Comparison of ENCODE assay signal across 1 cellular context in genomic region chr22:46035742-46036557, GRCh38.
TF ChIP-seq lines count a peak whose summit lies in the region.

No MANE protein-coding gene starts in this region.

TF ChIP-seq in K562, 482 proteins besides CTCF, POLR2A, EP300 and RAD21 (continued from another document and continues in another):
- TF ChIP-seq CHD7 (IDR thresholded peaks at IDR 0.05; ENCODE audit: low read depth, low read length) (no peak), ATF7 (IDR thresholded peaks at IDR 0.05) (peak; percentile 49; the same call in 1 of the 2 replicates), RBFOX2 (IDR thresholded peaks at IDR 0.05; ENCODE audit: low read depth, low read length) (peak; percentile 90), E2F8 (IDR thresholded peaks at IDR 0.05; ENCODE audit: low read depth, partially characterized antibody) (peak; percentile 62), RBM14 (IDR thresholded peaks at IDR 0.05; ENCODE audit: borderline replicate concordance, insufficient read depth, low read depth, low read length) (no peak), SUPT5H (IDR thresholded peaks at IDR 0.05) (peak; percentile 79), TAF15 (IDR thresholded peaks at IDR 0.05; ENCODE audit: low read depth, low read length) (no peak), PHF21A (IDR thresholded peaks at IDR 0.05; ENCODE audit: borderline replicate concordance, low read depth) (no peak), ZNF165 (CRISPR knock-in tag; IDR thresholded peaks at IDR 0.05; ENCODE audit: borderline replicate concordance) (no peak), GABPA (tag; conservative IDR thresholded peaks at IDR 0.05; ENCODE audit: low read depth) (peak; percentile 97), ZNF639 (CRISPR knock-in tag; conservative IDR thresholded peaks at IDR 0.05 in 1 of 2, IDR thresholded peaks at IDR 0.05 in 1 of 2) (peak in 1 of 2 experiments; percentile 62; a peak in 1 of 4 replicates), ZNF398 (CRISPR knock-in tag; IDR thresholded peaks at IDR 0.05) (no peak), ZNF324 (CRISPR knock-in tag; IDR thresholded peaks at IDR 0.05) (no peak), RBBP5 (IDR thresholded peaks at IDR 0.05; ENCODE audit: borderline replicate concordance, insufficient read depth, low read length, poor library complexity, severe bottlenecking) (no peak), SIRT6 (IDR thresholded peaks at IDR 0.05; ENCODE audit: low read depth, low read length) (no peak), SP2 (IDR thresholded peaks at IDR 0.05; ENCODE audit: extremely low read depth, low read depth, low read length, poor library complexity, severe bottlenecking) (peak; percentile 33), MYBL2 (IDR thresholded peaks at IDR 0.05; ENCODE audit: low read depth) (no peak), MYBL2 (CRISPR knock-in tag; IDR thresholded peaks at IDR 0.05; ENCODE audit: borderline replicate concordance) (no peak), ETV5 (CRISPR knock-in tag; IDR thresholded peaks at IDR 0.05; ENCODE audit: low read depth) (peak; percentile 88), ZBTB49 (CRISPR knock-in tag; IDR thresholded peaks at IDR 0.05; ENCODE audit: borderline replicate concordance) (no peak), ARNT (IDR thresholded peaks at IDR 0.05) (no peak), PCBP1 (IDR thresholded peaks at IDR 0.05; ENCODE audit: low read depth, low read length, poor library complexity, severe bottlenecking) (no peak), ZNF407 (IDR thresholded peaks at IDR 0.05; ENCODE audit: low read depth) (no peak), ARID2 (IDR thresholded peaks at IDR 0.05) (no peak)
